In the genomic region with DNA sequence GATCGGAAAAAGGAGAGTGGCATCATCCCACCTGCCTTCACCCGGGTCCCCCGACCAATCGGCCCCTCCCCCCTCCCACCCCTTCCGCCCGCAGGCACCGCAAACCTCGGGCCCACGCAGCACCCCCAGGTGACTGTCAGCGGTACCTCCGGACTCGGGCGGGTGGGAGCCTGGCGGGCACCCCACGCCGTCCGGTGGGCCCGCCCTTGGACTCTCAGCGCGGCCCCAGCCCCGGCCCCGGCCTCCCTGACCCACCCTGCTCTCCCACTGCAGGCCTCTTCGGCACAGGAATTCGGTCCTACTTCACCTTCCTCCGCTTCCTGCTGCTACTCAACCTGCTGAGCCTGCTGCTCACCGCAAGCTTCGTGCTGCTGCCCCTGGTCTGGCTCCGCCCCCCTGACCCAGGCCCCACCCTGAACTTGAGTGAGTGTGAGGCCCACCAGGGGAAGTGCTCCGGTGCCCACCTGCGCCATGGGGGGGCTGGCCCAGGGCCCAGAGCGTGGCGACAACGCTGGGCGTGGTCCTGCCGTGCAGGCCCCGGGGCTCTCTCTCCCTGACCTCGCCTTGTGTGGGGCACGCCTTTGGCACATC, we compare ENCODE assay signal across 8 cellular contexts.
DNase-seq lines count a peak whose midpoint lies in the region; ATAC-seq and TF ChIP-seq lines count a peak whose summit lies in the region.

No MANE protein-coding gene starts in this region.

- H3K4me1 ChIP-seq in RWPE2 (ENCODE audit: insufficient read depth, poor library complexity, severe bottlenecking) (peaks cover 11% of the 10 kb centered on the region), neutrophil (ENCODE audit: control insufficient read depth in 1 of 2, insufficient read depth in 1 of 2, low read depth in 1 of 2, low read length in 1 of 2) (peaks cover 87 to 92% of the 10 kb centered on the region in 2 experiments)

- H3K27me3 ChIP-seq in RWPE2 (ENCODE audit: insufficient read depth, poor library complexity, severe bottlenecking) (no peaks in the 10 kb centered on the region), neutrophil (no peaks in the 10 kb centered on the region), brain microvascular endothelial cell (replicated peaks) (peaks cover 8% of the 10 kb centered on the region)

- TF ChIP-seq CTCF in RWPE2 (IDR thresholded peaks at IDR 0.05; ENCODE audit: poor library complexity, severe bottlenecking) (no peak), neutrophil (IDR thresholded peaks at IDR 0.05) (no peak), brain microvascular endothelial cell (IDR thresholded peaks at IDR 0.05; ENCODE audit: low read depth, low read length, missing control alignments) (no peak)

- in situ Hi-C loops in brain microvascular endothelial cell (cut with HindIII; ENCODE audit: low pct_ligation_motif_present, low sequenced_read_pairs) = no loop called here

- H3K27ac ChIP-seq in RWPE2 (ENCODE audit: poor library complexity, severe bottlenecking) = no peak overlapping the region
- peak overlapping the region; percentile 4 for H3K27ac ChIP-seq in cingulate gyrus (ENCODE audit: low read depth, low read length)
- peak overlapping the region; percentile 98 for H3K27ac ChIP-seq in neutrophil
- H3K27ac ChIP-seq in brain microvascular endothelial cell = no peak overlapping the region

- H3K9me3 ChIP-seq in RWPE2 (ENCODE audit: severe bottlenecking) = no peaks in the 10 kb centered on the region
- H3K9me3 ChIP-seq in neutrophil = no peaks in the 10 kb centered on the region

- no peaks in the 10 kb centered on the region for H3K36me3 ChIP-seq in RWPE2 (ENCODE audit: low read depth)
- peaks cover 44% of the 10 kb centered on the region for H3K36me3 ChIP-seq in neutrophil
- H3K36me3 ChIP-seq in brain microvascular endothelial cell (replicated peaks) = no peaks in the 10 kb centered on the region

- H3K4me3 ChIP-seq in RWPE2 (ENCODE audit: severe bottlenecking) (peak overlapping the region; percentile 10), neutrophil (ENCODE audit: low read depth in 1 of 2, low read length in 1 of 2) (peak overlapping the region; percentile 80 to 87), brain microvascular endothelial cell (ENCODE audit: low read depth, low read length) (no peak overlapping the region)

- peak; percentile 74 for DNase-seq in RWPE2 (ENCODE audit: low spot score)
- no peak for DNase-seq in brain microvascular endothelial cell
- no peak for DNase-seq in NCI-H187 treated with DMSO at 0.1 percent for 48 hours (lab: John Stamatoyannopoulos, UW)
- DNase-seq in NCI-H774 (lab: John Stamatoyannopoulos, UW) = no peak

- ATAC-seq in GM18907 (IDR thresholded peaks at IDR 0.05; ENCODE audit: unreplicated experiment) (peak; percentile 18), RWPE2 (ENCODE audit: low read depth) (peak; percentile 29), HG02623 (IDR thresholded peaks at IDR 0.05; ENCODE audit: unreplicated experiment) (no peak)

Comparison
In these comparisons a context has a peak if more than half of its experiments do, and no peak if none do; other contexts are left out.
1. H3K27ac ChIP-seq: peak in cingulate gyrus (single experiment) and neutrophil (single experiment); none in RWPE2 (single experiment) and brain microvascular endothelial cell (single experiment).